12 cellular contexts compared by ENCODE assay signal in genomic region chr13:113291129-113291528, GRCh38.
"Had no signal": no experiment of that assay in that cellular context is flagged by ENCODE, and none has a peak within 500 bp of the region (broad histone marks: within the 10 kb centered on the region; RNA-seq: fewer than 3 reads in every experiment).

No MANE protein-coding gene starts in this region.

- H3K36me3 Mint-ChIP-seq: activated naive CD8-positive, alpha-beta T cell treated with anti-CD3 and anti-CD28 coated beads for 36 hours; naive thymus-derived CD4-positive, alpha-beta T cell had no signal

- H3K9me3 Mint-ChIP-seq: activated CD4-positive, alpha-beta memory T cell treated with anti-CD3 and anti-CD28 coated beads, Interleukin-2, amount 10 ng/mL, durations not matched to agents 7 days and 5 days; activated naive CD8-positive, alpha-beta T cell treated with anti-CD3 and anti-CD28 coated beads for 36 hours had no signal

- H3K9me3 ChIP-seq: esophagus muscularis mucosa, transverse colon had no signal

- ATAC-seq: activated CD4-positive, alpha-beta T cell treated with anti-CD3 and anti-CD28 coated beads for 36 hours; left cardiac atrium; naive thymus-derived CD4-positive, alpha-beta T cell had no signal

- H3K4me3 ChIP-seq: lung had no signal

- H3K27ac Mint-ChIP-seq: activated CD4-positive, alpha-beta memory T cell treated with anti-CD3 and anti-CD28 coated beads, Interleukin-2, amount 10 ng/mL, durations not matched to agents 7 days and 5 days; activated CD4-positive, alpha-beta T cell treated with anti-CD3 and anti-CD28 coated beads for 36 hours; activated naive CD8-positive, alpha-beta T cell treated with anti-CD3 and anti-CD28 coated beads for 36 hours; naive thymus-derived CD4-positive, alpha-beta T cell had no signal

- H3K27ac ChIP-seq: esophagus muscularis mucosa had no signal

- DNase-seq: activated CD4-positive, alpha-beta memory T cell treated with anti-CD3 and anti-CD28 coated beads, Interleukin-2, amount 10 ng/mL, durations not matched to agents 7 days and 5 days; activated CD4-positive, alpha-beta T cell treated with anti-CD3 and anti-CD28 coated beads for 36 hours; activated effector memory CD4-positive, alpha-beta T cell treated with anti-CD3 and anti-CD28 coated beads, Interleukin-2, amount 50 U/mL, for 16 hours; activated naive CD8-positive, alpha-beta T cell treated with anti-CD3 and anti-CD28 coated beads for 36 hours; dorsolateral prefrontal cortex; left cardiac atrium; naive thymus-derived CD4-positive, alpha-beta T cell; stimulated activated CD4-positive, alpha-beta T cell treated with anti-CD3 and anti-CD28 coated beads, Interleukin-4, amount 100 ng/mL, for 1 hour; T-helper 9 cell; transverse colon had no signal

- H3K36me3 ChIP-seq: esophagus muscularis mucosa, transverse colon had no signal
